In the genomic region with DNA sequence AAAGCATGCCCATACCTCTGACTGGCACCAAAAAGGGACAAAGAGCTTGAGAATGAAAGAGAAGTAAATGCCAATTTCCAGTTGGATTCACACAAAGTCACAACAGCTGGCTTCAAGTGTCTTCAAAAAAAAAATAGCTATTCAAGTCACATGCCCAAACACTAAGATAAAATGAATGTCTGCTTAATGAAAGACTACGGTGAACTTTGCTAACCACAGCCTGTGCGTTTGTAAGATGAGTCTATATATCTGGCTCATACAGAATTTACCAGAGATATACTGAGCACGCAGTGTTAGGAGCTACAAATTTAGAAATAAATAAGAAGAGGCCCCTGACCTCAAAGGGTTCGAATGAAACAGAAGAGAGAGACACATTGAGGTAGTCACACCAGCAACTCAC, we compare ENCODE assay signal across 25 cellular contexts.
"Had no signal": no experiment of that assay in that cellular context is flagged by ENCODE, and none has a peak within 500 bp of the region (broad histone marks: within the 10 kb centered on the region; RNA-seq: fewer than 3 reads in every experiment).

No MANE protein-coding gene starts in this region.

- ATAC-seq: natural killer cell; right cardiac atrium; sciatic nerve; stimulated activated effector memory CD8-positive, alpha-beta T cell treated with anti-CD3 and anti-CD28 coated beads, Interleukin-12 subunit alpha, Interleukin-12 subunit beta, amount 100 ng/mL, for 72 hours; upper lobe of right lung had no signal

- H3K4me1 Mint-ChIP-seq: naive B cell, natural killer cell had no signal

- H3K36me3 ChIP-seq: left ventricle myocardium inferior, ovary, suprapubic skin, thoracic aorta, tibial artery, upper lobe of right lung had no signal

- H3K36me3 Mint-ChIP-seq: naive B cell; natural killer cell; stimulated activated effector memory CD8-positive, alpha-beta T cell treated with anti-CD3 and anti-CD28 coated beads, Interleukin-12 subunit alpha, Interleukin-12 subunit beta, amount 100 ng/mL, for 72 hours had no signal

- DNase-seq: islet precursor cell; left ventricle myocardium inferior; mesendoderm; naive B cell; natural killer cell; ovary; right cardiac atrium; stimulated activated CD4-positive, alpha-beta T cell treated with anti-CD3 and anti-CD28 coated beads, Interleukin-12 subunit alpha, Interleukin-12 subunit beta, amount 100 ng/mL, for 4 hours; stimulated activated CD4-positive, alpha-beta T cell treated with anti-CD3 and anti-CD28 coated beads, Interleukin-15, amount 100 ng/mL, for 24 hours; stimulated activated CD4-positive, alpha-beta T cell treated with anti-CD3 and anti-CD28 coated beads, Interleukin-2, amount 100 ng/mL, for 24 hours; stimulated activated CD4-positive, alpha-beta T cell treated with anti-CD3 and anti-CD28 coated beads, Interleukin-4, amount 100 ng/mL, for 1 hour; stimulated activated naive CD4-positive, alpha-beta T cell; tibial artery; trophoblast cell; upper lobe of right lung had no signal

- H3K27me3 ChIP-seq: ovary, suprapubic skin, tibial artery, upper lobe of right lung had no signal

- FAIRE-seq: urothelium cell line had no signal

- H3K4me3 ChIP-seq: left ventricle myocardium inferior, lung, ovary, skin epidermis, suprapubic skin, thoracic aorta, tibial artery, upper lobe of right lung had no signal

- H3K4me3 Mint-ChIP-seq: mesothelial cell of epicardium; naive B cell; natural killer cell; stimulated activated effector memory CD8-positive, alpha-beta T cell treated with anti-CD3 and anti-CD28 coated beads, Interleukin-12 subunit alpha, Interleukin-12 subunit beta, amount 100 ng/mL, for 72 hours; stimulated activated naive CD8-positive, alpha-beta T cell treated with anti-CD3 and anti-CD28 coated beads, Interleukin-15, Interleukin-2, amounts not matched to agents 100 ng/mL and 50 ng/mL, for 24 hours had no signal

- H3K27ac ChIP-seq: left ventricle myocardium inferior, ovary, skin epidermis, suprapubic skin, thoracic aorta, tibial artery, upper lobe of right lung had no signal

- H3K9me3 ChIP-seq: left ventricle myocardium inferior, ovary, suprapubic skin, thoracic aorta, tibial artery, upper lobe of right lung had no signal

- H3K4me1 ChIP-seq: suprapubic skin, tibial artery, upper lobe of right lung had no signal

- H3K27ac Mint-ChIP-seq: mesothelial cell of epicardium; naive B cell; natural killer cell; progenitor cell of endocrine pancreas; stimulated activated effector memory CD8-positive, alpha-beta T cell treated with anti-CD3 and anti-CD28 coated beads, Interleukin-12 subunit alpha, Interleukin-12 subunit beta, amount 100 ng/mL, for 72 hours; stimulated activated naive CD8-positive, alpha-beta T cell treated with anti-CD3 and anti-CD28 coated beads, Interleukin-15, Interleukin-2, amounts not matched to agents 100 ng/mL and 50 ng/mL, for 24 hours had no signal
